Comparison of ENCODE assay signal across 8 cellular contexts in genomic region chr13:80363890-80364503, GRCh38. TPM values are rescaled to one million over a fixed set of nuclear protein-coding genes. Genes with fewer than 3 reads are reported as not detected.
DNase-seq lines count a peak whose midpoint lies in the region; FAIRE-seq and TF ChIP-seq lines count a peak whose summit lies in the region.

No MANE protein-coding gene starts in this region.

- no peak for TF ChIP-seq POLR2A in H1 (IDR thresholded peaks at IDR 0.05; ENCODE audit: control extremely low read depth in 1 of 2, low read depth in 2 of 2, low read length in 2 of 2)

- TF ChIP-seq CTCF in H1 (IDR thresholded peaks at IDR 0.05; ENCODE audit: control extremely low read depth in 1 of 3, insufficient read depth in 1 of 3, low read depth in 1 of 3, low read length in 3 of 3): peak in 2 of 3 experiments; percentile 53 to 58; a peak in 2 of 4 replicates

- no peak overlapping the region for H2BK5ac ChIP-seq in H1 (ENCODE audit: low read depth, low read length)

- H2BK15ac ChIP-seq in H1 (ENCODE audit: low read length): no peak overlapping the region

- FAIRE-seq in H1 (lab: Jason Lieb, UNC): peak; percentile 73

- H4K91ac ChIP-seq in H1 (replicated peaks; ENCODE audit: insufficient read length, low read length): no peak overlapping the region

- H3K79me2 ChIP-seq in H1 (ENCODE audit: control insufficient read depth in 1 of 2, insufficient read depth in 2 of 2, low read length in 2 of 2): no peaks in the 10 kb centered on the region

- H2BK20ac ChIP-seq in H1 (ENCODE audit: low read length): no peak overlapping the region

- H3K23ac ChIP-seq in H1 (ENCODE audit: insufficient read length): no peak overlapping the region

- H4K5ac ChIP-seq in H1 (ENCODE audit: insufficient read length, low read depth, low read length): no peak overlapping the region

- no peak overlapping the region for H3K4me3 ChIP-seq in H1 (ENCODE audit: extremely low read depth in 1 of 4, insufficient read depth in 2 of 4, low read depth in 3 of 4, low read length in 4 of 4)

- no peak overlapping the region for H3K18ac ChIP-seq in H1 (ENCODE audit: extremely low read depth, low read length)

- no peaks in the 10 kb centered on the region; a peak in 1 of 7 replicates for H3K27me3 ChIP-seq in H1 (replicated peaks in 1 of 4; ENCODE audit: control insufficient read depth in 3 of 4, extremely low read depth in 1 of 4, insufficient read depth in 3 of 4, low read length in 3 of 4)

- H3K79me1 ChIP-seq in H1 (ENCODE audit: low read depth, low read length): no peaks in the 10 kb centered on the region

- no peaks in the 10 kb centered on the region for H3K36me3 ChIP-seq in H1 (ENCODE audit: control insufficient read depth in 2 of 4, insufficient read depth in 4 of 4, low read length in 3 of 4)

- whole genome bisulfite sequencing in H1 (ENCODE audit: extremely low coverage in 1 of 2, insufficient coverage in 1 of 2, insufficient read length in 1 of 2, insufficient replicate concordance in 2 of 2, low coverage in 1 of 2, low lambda C conversion rate in 2 of 2, missing lambda C conversion rate in 1 of 2), 2 experiments: 19% methylated on average over 3 of the region's 3 CpGs; no CpG with 5 or more reads in 1 of the 2 experiments

- H4K20me1 ChIP-seq in H1 (replicated peaks in 1 of 2; ENCODE audit: control insufficient read depth in 1 of 2, insufficient read depth in 2 of 2, low read length in 2 of 2): no peaks in the 10 kb centered on the region

- no peak overlapping the region for H3K27ac ChIP-seq in H1 (ENCODE audit: low read depth, low read length)

- no peak overlapping the region for H2AK5ac ChIP-seq in H1 (ENCODE audit: low read depth, low read length)

- DNase-seq in NCI-H82 (lab: John Stamatoyannopoulos, UW) (peak; percentile 57), NCI-H82 treated with DMSO at 0.1 percent for 48 hours (lab: John Stamatoyannopoulos, UW; ENCODE audit: unreplicated experiment) (no peak), NOMO-1 treated with dmso at 0.1 percent for 144 hours (lab: John Stamatoyannopoulos, UW; ENCODE audit: unreplicated experiment) (peak; percentile 8), H1 (ENCODE audit: low read depth in 1 of 2, low spot score in 2 of 2) (no peak), pons (ENCODE audit: low spot score) (peak; percentile 56), germinal center (ENCODE audit: low spot score) (no peak), activated gamma-delta T cell (lab: John Stamatoyannopoulos, UW) (no peak)
- DNase-seq in stimulated activated CD4-positive, alpha-beta T cell treated with anti-CD3 and anti-CD28 coated beads, Interleukin-4, amount 100 ng/mL, for 4 hours: no peak

- H3K9me3 ChIP-seq in H1 (ENCODE audit: insufficient read depth in 2 of 2, low read depth in 1 of 2, low read length in 1 of 2): no peaks in the 10 kb centered on the region

- no peak overlapping the region for H2AFZ ChIP-seq in H1 (ENCODE audit: low read length)

- no peak overlapping the region for H3K14ac ChIP-seq in H1 (ENCODE audit: insufficient read length)

- no peak overlapping the region for H2BK120ac ChIP-seq in H1 (replicated peaks; ENCODE audit: low read depth, low read length)

- H3K4me2 ChIP-seq in H1 (ENCODE audit: insufficient read depth in 1 of 2, low read depth in 2 of 2, low read length in 2 of 2): no peak overlapping the region

- no peak overlapping the region for H3K4ac ChIP-seq in H1 (replicated peaks; ENCODE audit: insufficient read length, low read depth, low read length)

- TF ChIP-seq RAD21 in H1 (IDR thresholded peaks at IDR 0.05 in 1 of 2, conservative IDR thresholded peaks at IDR 0.05 in 1 of 2; ENCODE audit: low read depth in 2 of 2, low read length in 2 of 2): peak; percentile 70 to 77

- H2BK12ac ChIP-seq in H1 (ENCODE audit: low read depth, low read length): no peak overlapping the region

- no peak overlapping the region for H3K56ac ChIP-seq in H1 (replicated peaks; ENCODE audit: insufficient read length, low read depth, low read length)

- TF ChIP-seq EP300 in H1 (IDR thresholded peaks at IDR 0.05; ENCODE audit: borderline replicate concordance in 1 of 2, low read depth in 2 of 2, low read length in 2 of 2): no peak

- CTCF ChIA-PET in H1 (lab: Charles Lee; ENCODE audit: partially characterized antibody): interaction anchor here (0.9 to 3.0 kb wide), 8 partner anchors 8 to 683 kb away, joined by 3 to 22 read pairs (median 4); partner anchors contain the start of gene SPRY2

- POLR2A ChIA-PET in H1 (lab: Charles Lee; ENCODE audit: partially characterized antibody): no interaction called here

- H3K4me1 ChIP-seq in H1 (replicated peaks in 1 of 4; ENCODE audit: control insufficient read depth in 3 of 4, insufficient read depth in 4 of 4, low read length in 3 of 4): peaks cover 0 to 9% (median 5%) of the 10 kb centered on the region in 4 experiments; a peak in 5 of 7 replicates

- peaks cover 2% of the 10 kb centered on the region; the same call in 1 of the 2 replicates for H3K23me2 ChIP-seq in H1 (ENCODE audit: low read depth, low read length)

- H3K9ac ChIP-seq in H1 (replicated peaks in 1 of 4; ENCODE audit: extremely low read depth in 1 of 4, low read depth in 3 of 4, low read length in 3 of 4): no peak overlapping the region

- no peak overlapping the region for H4K8ac ChIP-seq in H1 (ENCODE audit: extremely low read depth, insufficient read depth, low read length)

TF ChIP-seq in H1, 55 proteins besides CTCF, POLR2A, EP300 and RAD21 (continues in another document):
- TF ChIP-seq TBP (IDR thresholded peaks at IDR 0.05; ENCODE audit: low read depth, low read length): no peak
- no peak for TF ChIP-seq HDAC6 (IDR thresholded peaks at IDR 0.05; ENCODE audit: low read depth, low read length)
- no peak for TF ChIP-seq RBBP5 (IDR thresholded peaks at IDR 0.05; ENCODE audit: borderline replicate concordance, low read depth, low read length)
- TF ChIP-seq SIRT6 (IDR thresholded peaks at IDR 0.05; ENCODE audit: low read length): no peak
- TF ChIP-seq GABPA (IDR thresholded peaks at IDR 0.05; ENCODE audit: borderline replicate concordance, insufficient read depth, low read length): no peak
- no peak for TF ChIP-seq TEAD4 (IDR thresholded peaks at IDR 0.05; ENCODE audit: low read depth, low read length)
- no peak for TF ChIP-seq SP4 (IDR thresholded peaks at IDR 0.05; ENCODE audit: low read length)
- TF ChIP-seq KDM1A (IDR thresholded peaks at IDR 0.05; ENCODE audit: borderline replicate concordance, low read length): no peak
- no peak for TF ChIP-seq CBX5 (IDR thresholded peaks at IDR 0.05; ENCODE audit: low read depth, low read length)
- TF ChIP-seq JUND (IDR thresholded peaks at IDR 0.05; ENCODE audit: low read length): no peak
- no peak for TF ChIP-seq POU5F1 (IDR thresholded peaks at IDR 0.05; ENCODE audit: low read depth, low read length)
- TF ChIP-seq SP1 (IDR thresholded peaks at IDR 0.05; ENCODE audit: low read depth, low read length): no peak
- TF ChIP-seq KDM5A (IDR thresholded peaks at IDR 0.05; ENCODE audit: low read length): no peak
- TF ChIP-seq ATF3 (IDR thresholded peaks at IDR 0.05; ENCODE audit: insufficient read depth, low read depth, low read length): no peak
- no peak for TF ChIP-seq NRF1 (IDR thresholded peaks at IDR 0.05; ENCODE audit: low read depth, low read length)
- TF ChIP-seq EGR1 (IDR thresholded peaks at IDR 0.05; ENCODE audit: borderline replicate concordance, low read depth, low read length): no peak

RNA-seq across cellular contexts. Expression of gene SPRY2, which starts 23.1 kb away (rescaled TPM):
- total RNA-seq in H1 (2021; fragmentation: NEBNext Ultra II Directional; extraction: Animal tissue kit (Norgen Biotek cat#: 25700)): 36.6 and 37.7 TPM in 2 replicates
- 36.2 and 37.9 TPM in 2 replicates for polyA plus RNA-seq in H1 (2011; rRNA removed)
- 33.4 TPM for polyA plus RNA-seq in H1 (2011; cell fraction: cytosol; rRNA removed)
- 26.4 TPM for polyA plus RNA-seq in H1 (2011; cell fraction: nucleus; rRNA removed)
- 20.8 to 29.9 TPM (median 25.4 TPM) in 4 replicates for polyA plus RNA-seq in H1 (2012, experiment 1 of 2)
- polyA plus RNA-seq in H1 (2012, experiment 2 of 2): 22.0 TPM
- polyA plus RNA-seq in H1 (2013, experiment 1 of 2): 27.3 TPM
- 27.5 TPM for polyA plus RNA-seq in H1 (2013, experiment 2 of 2)
- polyA minus RNA-seq in H1 (2011; rRNA and poly(A)+ RNA removed): 42.7 and 50.5 TPM in 2 replicates
- 20.3 TPM for polyA minus RNA-seq in H1 (2011; cell fraction: cytosol; rRNA and poly(A)+ RNA removed)
- polyA minus RNA-seq in H1 (2011; cell fraction: nucleus; rRNA and poly(A)+ RNA removed): 30.0 TPM

Comparison
In these comparisons a context has a peak if more than half of its experiments do, and no peak if none do; other contexts are left out.
1. DNase-seq: peak in NCI-H82 (single experiment), NOMO-1 treated with dmso at 0.1 percent for 144 hours (single experiment) and pons (single experiment); none in NCI-H82 treated with DMSO at 0.1 percent for 48 hours (single experiment), H1 (0 of 2), germinal center (single experiment), activated gamma-delta T cell (single experiment) and stimulated activated CD4-positive, alpha-beta T cell treated with anti-CD3 and anti-CD28 coated beads, Interleukin-4, amount 100 ng/mL, for 4 hours (0 of 2).